In the genomic region with DNA sequence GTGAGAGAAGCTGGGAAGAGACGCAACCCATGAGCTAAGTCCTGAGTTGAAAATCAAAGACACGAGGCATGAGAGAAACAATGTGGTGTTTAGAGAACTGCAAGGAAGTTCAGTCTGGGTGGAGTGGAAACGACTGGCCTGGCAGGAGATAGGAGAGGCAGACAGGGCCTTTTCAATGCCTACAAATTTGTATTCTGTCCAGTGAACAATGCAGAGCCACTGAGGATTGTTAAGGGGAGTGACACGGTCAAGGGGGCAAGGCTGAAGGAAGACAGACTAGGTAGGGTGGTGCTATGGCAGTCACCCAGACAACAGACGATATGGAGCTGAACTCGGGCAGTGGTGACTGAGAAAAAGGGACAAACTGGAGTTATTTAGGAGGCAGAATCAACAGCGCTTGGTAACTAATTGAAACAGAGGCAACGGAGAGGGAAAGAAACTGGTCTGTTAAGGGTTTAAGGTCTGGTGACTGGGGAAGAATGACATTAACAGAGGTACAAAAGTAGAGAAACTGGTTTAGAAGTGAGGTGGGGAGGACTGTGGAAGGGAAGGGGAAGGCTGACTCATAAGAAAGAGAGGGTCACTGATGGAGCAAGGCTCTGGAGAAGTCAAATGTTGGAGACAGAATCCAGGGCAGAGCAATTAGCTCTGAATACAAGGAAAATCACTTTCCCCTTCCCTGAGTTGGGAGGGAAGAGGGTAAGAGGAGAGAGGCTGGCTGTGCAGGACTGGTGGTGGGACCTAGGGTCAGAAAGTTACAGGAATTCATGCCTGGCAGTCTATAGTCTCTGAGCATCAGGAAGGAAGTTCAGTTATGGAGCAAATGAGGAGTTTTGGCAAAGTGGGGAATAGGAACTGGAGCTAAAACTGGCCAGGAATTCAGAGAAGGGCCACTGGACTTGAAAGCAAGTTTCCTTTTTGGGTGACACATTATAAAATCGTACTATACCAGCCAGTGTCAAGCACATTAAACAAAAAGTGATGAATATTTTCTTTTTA, we compare ENCODE assay signal across 11 cellular contexts.
DNase-seq lines count a peak whose midpoint lies in the region; ATAC-seq, FAIRE-seq and TF ChIP-seq lines count a peak whose summit lies in the region.
"Had no signal": no experiment of that assay in that cellular context is flagged by ENCODE, and none has a peak within 500 bp of the region (broad histone marks: within the 10 kb centered on the region; RNA-seq: fewer than 3 reads in every experiment).

No MANE protein-coding gene starts in this region.

- peak overlapping the region; percentile 48; the same call in 1 of the 2 replicates for H2BK5ac ChIP-seq in H1 (ENCODE audit: low read depth, low read length)

- no peak for TF ChIP-seq RAD21 in H1 (IDR thresholded peaks at IDR 0.05 in 1 of 2, conservative IDR thresholded peaks at IDR 0.05 in 1 of 2; ENCODE audit: low read depth in 2 of 2, low read length in 2 of 2)

- H3K4me2 ChIP-seq in PC-3 (ENCODE audit: low read length), result peak overlapping the region; percentile 51
- H3K4me2 ChIP-seq in H1 (ENCODE audit: insufficient read depth in 1 of 2, low read depth in 2 of 2, low read length in 2 of 2), result peak overlapping the region in 1 of 2 experiments; percentile 12; a peak in 1 of 4 replicates

- H3K23ac ChIP-seq in H1 (ENCODE audit: insufficient read length), result no peak overlapping the region

- H3K9ac ChIP-seq in PC-3 (ENCODE audit: low read length) (no peak overlapping the region), H1 (replicated peaks in 1 of 4; ENCODE audit: extremely low read depth in 1 of 4, low read depth in 3 of 4, low read length in 3 of 4) (no peak overlapping the region; a peak in 2 of 7 replicates)

- H3K27me3 ChIP-seq in PC-3 (ENCODE audit: low read length) (no peaks in the 10 kb centered on the region), H1 (replicated peaks in 1 of 4; ENCODE audit: control insufficient read depth in 3 of 4, extremely low read depth in 1 of 4, insufficient read depth in 3 of 4, low read length in 3 of 4) (no peaks in the 10 kb centered on the region)
- no peaks in the 10 kb centered on the region for H3K27me3 ChIP-seq in effector memory CD4-positive, alpha-beta T cell (replicated peaks; ENCODE audit: control insufficient read depth, insufficient read depth, low read length, poor library complexity, severe bottlenecking)
- H3K27me3 ChIP-seq: uterus had no signal

- TF ChIP-seq POLR2A in H1 (IDR thresholded peaks at IDR 0.05; ENCODE audit: control extremely low read depth in 1 of 2, low read depth in 2 of 2, low read length in 2 of 2), result no peak

- no peak for TF ChIP-seq CTCF in PC-3 (conservative IDR thresholded peaks at IDR 0.05; ENCODE audit: low read depth, low read length)
- no peak for TF ChIP-seq CTCF in H1 (IDR thresholded peaks at IDR 0.05; ENCODE audit: control extremely low read depth in 1 of 3, insufficient read depth in 1 of 3, low read depth in 1 of 3, low read length in 3 of 3)

- no peak overlapping the region for H3K56ac ChIP-seq in H1 (replicated peaks; ENCODE audit: insufficient read length, low read depth, low read length)

- H3K4ac ChIP-seq in H1 (replicated peaks; ENCODE audit: insufficient read length, low read depth, low read length), result no peak overlapping the region

- POLR2A ChIA-PET in PC-3 (lab: Charles Lee; ENCODE audit: unreplicated experiment) (no interaction called here), H1 (lab: Charles Lee; ENCODE audit: partially characterized antibody) (interaction anchor here (0.9 to 2.1 kb wide), 3 partner anchors 13 to 56 kb away, joined by 3 to 4 read pairs (median 4); no protein-coding TSS in a partner anchor)

- BruUV-seq in PC-3 (replicated peaks; lab: Mats Ljungman, UMichigan), result no TSS peak

- CTCF ChIA-PET in PC-3 (lab: Charles Lee) (no interaction called here), H1 (lab: Charles Lee; ENCODE audit: partially characterized antibody) (interaction anchor here (0.6 to 3.8 kb wide), 14 partner anchors 9 to 159 kb away, joined by 3 to 12 read pairs (median 4); no protein-coding TSS in a partner anchor)

- no peak for TF ChIP-seq EP300 in H1 (IDR thresholded peaks at IDR 0.05; ENCODE audit: borderline replicate concordance in 1 of 2, low read depth in 2 of 2, low read length in 2 of 2)

- no peaks in the 10 kb centered on the region for H3F3A ChIP-seq in PC-3 (ENCODE audit: low read length, unreplicated experiment)

- peak overlapping the region; percentile 67 for H2BK15ac ChIP-seq in H1 (ENCODE audit: low read length)

- peak; percentile 32 for FAIRE-seq in H1 (lab: Jason Lieb, UNC)

- H3K9me3 ChIP-seq in PC-3 (ENCODE audit: low read length) (no peaks in the 10 kb centered on the region), H1 (ENCODE audit: insufficient read depth in 2 of 2, low read depth in 1 of 2, low read length in 1 of 2) (no peaks in the 10 kb centered on the region)
- no peaks in the 10 kb centered on the region for H3K9me3 ChIP-seq in effector memory CD4-positive, alpha-beta T cell (ENCODE audit: control insufficient read depth, low read length)
- H3K9me3 ChIP-seq: uterus had no signal

- no peak overlapping the region for H4K8ac ChIP-seq in H1 (ENCODE audit: extremely low read depth, insufficient read depth, low read length)

- H3K18ac ChIP-seq in H1 (ENCODE audit: extremely low read depth, low read length), result peak overlapping the region; percentile 20

- H4K20me1 ChIP-seq in PC-3 (ENCODE audit: low read length) (no peaks in the 10 kb centered on the region), H1 (replicated peaks in 1 of 2; ENCODE audit: control insufficient read depth in 1 of 2, insufficient read depth in 2 of 2, low read length in 2 of 2) (no peaks in the 10 kb centered on the region)

- no peak overlapping the region for H2BK120ac ChIP-seq in H1 (replicated peaks; ENCODE audit: low read depth, low read length)

- H2AFZ ChIP-seq in PC-3 (ENCODE audit: low read length), result peak overlapping the region; percentile 49; the same call in 1 of the 2 replicates
- H2AFZ ChIP-seq in H1 (ENCODE audit: low read length), result no peak overlapping the region

- H3K36me3 ChIP-seq in PC-3 (ENCODE audit: low read depth, low read length) (no peaks in the 10 kb centered on the region), H1 (ENCODE audit: control insufficient read depth in 2 of 4, insufficient read depth in 4 of 4, low read length in 3 of 4) (peaks cover 0 to 8% (median 0%) of the 10 kb centered on the region in 4 experiments; a peak in 3 of 8 replicates)
- H3K36me3 ChIP-seq in effector memory CD4-positive, alpha-beta T cell (ENCODE audit: control insufficient read depth, insufficient read depth, low read length), result no peaks in the 10 kb centered on the region
- H3K36me3 ChIP-seq: uterus had no signal

- peak; percentile 73 for DNase-seq in PC-3
- no peak for DNase-seq in H1 (ENCODE audit: low read depth in 1 of 2, low spot score in 2 of 2)
- DNase-seq in left lobe of liver (ENCODE audit: low spot score), result no peak
- DNase-seq in substantia nigra (lab: John Stamatoyannopoulos, UW), result no peak
- DNase-seq in mesenteric fat pad (ENCODE audit: low spot score), result no peak
- no peak for DNase-seq in inferior parietal cortex (ENCODE audit: extremely low spot score)
- DNase-seq in effector memory CD4-positive, alpha-beta T cell, result no peak
- DNase-seq: activated effector memory CD4-positive, alpha-beta T cell treated with Interleukin-2 at 50 U/mL for 16 hours; uterus had no signal

- H2BK20ac ChIP-seq in H1 (ENCODE audit: low read length), result peak overlapping the region; percentile 77; the same call in 1 of the 2 replicates

- WGBS in H1 (ENCODE audit: extremely low coverage in 1 of 2, insufficient coverage in 1 of 2, insufficient read length in 1 of 2, insufficient replicate concordance in 2 of 2, low coverage in 1 of 2, low lambda C conversion rate in 2 of 2, missing lambda C conversion rate in 1 of 2), 2 experiments, result 73% methylated on average over 9 of the region's 9 CpGs; no CpG with 5 or more reads in 1 of the 2 experiments

- H4K5ac ChIP-seq in H1 (ENCODE audit: insufficient read length, low read depth, low read length), result peak overlapping the region; percentile 2

- H3K79me2 ChIP-seq in PC-3 (ENCODE audit: low read length) (no peaks in the 10 kb centered on the region), H1 (ENCODE audit: control insufficient read depth in 1 of 2, insufficient read depth in 2 of 2, low read length in 2 of 2) (peaks cover 0 to 22% of the 10 kb centered on the region in 2 experiments; a peak in 2 of 4 replicates)

- no peaks in the 10 kb centered on the region for H3K9me2 ChIP-seq in PC-3 (replicated peaks; ENCODE audit: low read length)

- peak overlapping the region; percentile 56; the same call in 1 of the 2 replicates for H2AK5ac ChIP-seq in H1 (ENCODE audit: low read depth, low read length)

- H3K14ac ChIP-seq in H1 (ENCODE audit: insufficient read length), result no peak overlapping the region

- H3K4me1 ChIP-seq in PC-3 (ENCODE audit: insufficient read depth, low read length) (peaks cover 10% of the 10 kb centered on the region), H1 (replicated peaks in 1 of 4; ENCODE audit: control insufficient read depth in 3 of 4, insufficient read depth in 4 of 4, low read length in 3 of 4) (peaks cover 3 to 18% (median 11%) of the 10 kb centered on the region in 4 experiments; a peak in 5 of 7 replicates)
- no peaks in the 10 kb centered on the region for H3K4me1 ChIP-seq in effector memory CD4-positive, alpha-beta T cell (ENCODE audit: control insufficient read depth, insufficient read depth, low read length, poor library complexity, severe bottlenecking)
- H3K4me1 ChIP-seq: uterus had no signal

- ATAC-seq in PC-3 (peak; percentile 51), left lobe of liver (peak; percentile 33), HG03135 (IDR thresholded peaks at IDR 0.05; ENCODE audit: unreplicated experiment) (no peak)
- ATAC-seq: Panc1 had no signal

- no peaks in the 10 kb centered on the region for H3K23me2 ChIP-seq in H1 (ENCODE audit: low read depth, low read length)

- H3K27ac ChIP-seq in PC-3 (ENCODE audit: low read length), result 0 out of 2 replicates have a peak overlapping the region, but pooled peaks have one; percentile 22
- peak overlapping the region; percentile 39 for H3K27ac ChIP-seq in H1 (ENCODE audit: low read depth, low read length)
- peak overlapping the region; percentile 19 for H3K27ac ChIP-seq in substantia nigra (ENCODE audit: low read depth, low read length, poor library complexity, severe bottlenecking)
- H3K27ac ChIP-seq in effector memory CD4-positive, alpha-beta T cell (ENCODE audit: insufficient read depth, low read length, poor library complexity, severe bottlenecking), result no peak overlapping the region

- no peaks in the 10 kb centered on the region for H3K79me1 ChIP-seq in H1 (ENCODE audit: low read depth, low read length)

- peak overlapping the region; percentile 82; the same call in 1 of the 2 replicates for H2BK12ac ChIP-seq in H1 (ENCODE audit: low read depth, low read length)

- H3K4me3 ChIP-seq in PC-3 (ENCODE audit: low read length) (no peak overlapping the region), H1 (ENCODE audit: extremely low read depth in 1 of 4, insufficient read depth in 2 of 4, low read depth in 3 of 4, low read length in 4 of 4) (no peak overlapping the region)
- H3K4me3 ChIP-seq in effector memory CD4-positive, alpha-beta T cell (ENCODE audit: insufficient read depth, low read depth, low read length, poor library complexity, severe bottlenecking), result no peak overlapping the region
- H3K4me3 ChIP-seq: uterus had no signal

- H4K91ac ChIP-seq in H1 (replicated peaks; ENCODE audit: insufficient read length, low read length), result peak overlapping the region; percentile 18

- intact Hi-C loops in PC-3 (cut with micrococcal nuclease), result no loop called here
